In the genomic region with DNA sequence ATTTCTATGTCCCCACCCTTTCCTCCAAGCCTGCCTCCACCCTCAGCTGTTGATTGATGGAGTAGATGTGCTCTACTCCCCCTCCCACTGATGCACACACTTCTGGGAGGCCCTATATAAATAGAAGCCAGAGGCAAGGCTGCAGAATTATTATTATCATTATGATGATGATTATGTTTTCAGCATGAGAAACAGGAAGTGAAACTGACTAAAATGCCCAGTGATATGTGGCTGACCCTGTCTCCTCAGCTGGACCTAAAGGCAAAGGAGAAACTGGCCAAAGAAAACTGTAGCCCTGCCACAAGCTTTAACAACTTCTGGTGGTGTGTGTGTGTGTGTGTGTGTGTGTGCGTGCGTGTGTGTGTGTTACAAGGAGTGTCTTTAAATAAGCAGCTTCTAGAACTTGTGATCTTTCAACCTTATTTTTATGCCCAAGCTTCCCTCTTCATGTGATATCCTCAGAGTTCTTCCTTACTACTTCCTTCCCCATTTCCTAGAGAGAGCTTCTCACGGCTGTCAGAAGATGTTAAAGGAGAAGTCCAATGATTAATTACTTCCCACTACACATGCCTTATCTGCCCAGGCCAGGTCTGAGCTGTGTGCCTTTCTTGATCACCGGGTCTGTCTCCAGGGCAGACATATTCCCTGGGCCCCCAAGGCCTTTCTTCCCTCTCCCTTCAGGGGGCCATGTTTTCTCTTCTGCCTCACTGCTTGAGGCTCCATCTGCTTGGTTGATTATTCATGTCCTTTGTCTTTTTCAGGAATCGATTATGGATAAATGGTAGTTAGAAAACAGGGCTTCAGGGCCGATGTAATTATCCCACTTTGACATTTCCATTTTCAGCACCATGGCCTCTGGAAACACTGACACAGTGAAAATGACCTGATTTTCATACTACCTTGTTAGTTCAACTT, we compare ENCODE assay signal across 9 cellular contexts. TPM values are rescaled to one million over a fixed set of nuclear protein-coding genes. Genes with fewer than 3 reads are reported as not detected.
DNase-seq lines count a peak whose midpoint lies in the region; ATAC-seq and TF ChIP-seq lines count a peak whose summit lies in the region.
"Had no signal": no experiment of that assay in that cellular context is flagged by ENCODE, and none has a peak within 500 bp of the region (broad histone marks: within the 10 kb centered on the region; RNA-seq: fewer than 3 reads in every experiment).

No MANE protein-coding gene starts in this region.

- H3K4me2 ChIP-seq in GM23248 (ENCODE audit: unreplicated experiment) (no peak overlapping the region), OCI-LY3 (ENCODE audit: low read length) (peak overlapping the region; percentile 35; the same call in 1 of the 2 replicates), skeletal muscle satellite cell (ENCODE audit: low read length) (peak overlapping the region; percentile 26)

- no peaks in the 10 kb centered on the region for H3K36me3 ChIP-seq in GM23248 (ENCODE audit: low read depth)
- no peaks in the 10 kb centered on the region for H3K36me3 ChIP-seq in OCI-LY3 (replicated peaks; ENCODE audit: low read depth, low read length)
- H3K36me3 ChIP-seq in heart left ventricle = no peaks in the 10 kb centered on the region
- no peaks in the 10 kb centered on the region for H3K36me3 ChIP-seq in skeletal muscle satellite cell (ENCODE audit: insufficient read depth, low read length)

- H3K9me2 ChIP-seq in GM23248 (ENCODE audit: insufficient read depth) = no peaks in the 10 kb centered on the region

- no peaks in the 10 kb centered on the region for H3K9me3 Mint-ChIP-seq in osteocyte (ENCODE audit: unreplicated experiment)

- no peak overlapping the region for H3K27ac Mint-ChIP-seq in osteocyte (ENCODE audit: unreplicated experiment)
- H3K27ac Mint-ChIP-seq: activated naive CD8-positive, alpha-beta T cell had no signal

- peaks cover 10% of the 10 kb centered on the region for H3F3A ChIP-seq in GM23248 (ENCODE audit: insufficient read depth)

- no peak for DNase-seq in GM23248
- DNase-seq in heart left ventricle = peak in 1 of 5 donors; percentile 36
- DNase-seq in NCI-H82 (lab: John Stamatoyannopoulos, UW) = no peak
- no peak for DNase-seq in activated CD8-positive, alpha-beta memory T cell treated with anti-CD3 and anti-CD28 coated beads, Interleukin-2, amount 50 U/mL, for 48 hours
- no peak for DNase-seq in COR-L47 (lab: John Stamatoyannopoulos, UW)
- no peak for DNase-seq in osteocyte (ENCODE audit: extremely low spot score, unreplicated experiment)

- H4K20me1 ChIP-seq in GM23248 (ENCODE audit: insufficient read depth) = no peaks in the 10 kb centered on the region
- H4K20me1 ChIP-seq in OCI-LY3 (ENCODE audit: insufficient read depth, low read length) = no peaks in the 10 kb centered on the region

- TF ChIP-seq CTCF in OCI-LY3 (IDR thresholded peaks at IDR 0.05; ENCODE audit: low read depth, low read length) = no peak
- TF ChIP-seq CTCF in heart left ventricle (IDR thresholded peaks at IDR 0.05) = no peak
- no peak for TF ChIP-seq CTCF in osteocyte (IDR thresholded peaks at IDR 0.05)

- H3K27ac ChIP-seq in GM23248 (no peak overlapping the region), OCI-LY3 (ENCODE audit: low read length) (no peak overlapping the region), heart left ventricle (peak overlapping the region in 11 of 12 donors; percentile 51 to 86 (median 70))

- 70 to 75% methylated on average over 6 of the region's 6 CpGs for WGBS in GM23248 (ENCODE audit: low coverage in 1 of 2, low lambda C conversion rate in 2 of 2, missing lambda C conversion rate in 2 of 2), 2 experiments
- WGBS in heart left ventricle, 4 donors = 27 to 42% (median 32%) methylated on average over 6 of the region's 6 CpGs

- H3K36me3 Mint-ChIP-seq in osteocyte (ENCODE audit: unreplicated experiment) = no peaks in the 10 kb centered on the region
- H3K36me3 Mint-ChIP-seq: activated naive CD8-positive, alpha-beta T cell had no signal

- no peaks in the 10 kb centered on the region for H3K27me3 ChIP-seq in GM23248 (replicated peaks; ENCODE audit: insufficient read depth)
- peaks cover 20% of the 10 kb centered on the region for H3K27me3 ChIP-seq in OCI-LY3 (ENCODE audit: low read depth, low read length)
- no peaks in the 10 kb centered on the region for H3K27me3 ChIP-seq in heart left ventricle
- peaks cover 2% of the 10 kb centered on the region for H3K27me3 ChIP-seq in skeletal muscle satellite cell (ENCODE audit: control insufficient read depth, insufficient read depth, low read length)

- H3K4me1 ChIP-seq in GM23248 (ENCODE audit: insufficient read depth) (peaks cover 27% of the 10 kb centered on the region), OCI-LY3 (ENCODE audit: low read length) (peaks cover 51% of the 10 kb centered on the region), heart left ventricle (peaks cover 3 to 66% (median 40%) of the 10 kb centered on the region in 12 donors), skeletal muscle satellite cell (ENCODE audit: control insufficient read depth, insufficient read depth, low read length) (peaks cover 32% of the 10 kb centered on the region)

- H3K9ac ChIP-seq in GM23248 (no peak overlapping the region), OCI-LY3 (ENCODE audit: low read length) (no peak overlapping the region), skeletal muscle satellite cell (ENCODE audit: low read depth, low read length) (no peak overlapping the region)

- H2AFZ ChIP-seq in GM23248 = 0 out of 2 replicates have a peak overlapping the region, but pooled peaks have one; percentile 4
- no peak overlapping the region for H2AFZ ChIP-seq in OCI-LY3 (ENCODE audit: low read depth, low read length)

- peaks cover 17% of the 10 kb centered on the region for H3K4me1 Mint-ChIP-seq in osteocyte (ENCODE audit: unreplicated experiment)

- intact Hi-C loops in heart left ventricle (cut with DNase I) = no loop called here

- ATAC-seq in heart left ventricle = peak in 3 of 4 donors; percentile 49 to 65 (median 50)

- in situ Hi-C loops in GM23248 (cut with MboI) = no loop called here

- H3K79me2 ChIP-seq in GM23248 (ENCODE audit: insufficient read depth) (no peaks in the 10 kb centered on the region), OCI-LY3 (ENCODE audit: low read length) (no peaks in the 10 kb centered on the region)

- H3K9me3 ChIP-seq in GM23248 (ENCODE audit: low read depth) (no peaks in the 10 kb centered on the region), OCI-LY3 (ENCODE audit: insufficient read depth, low read length) (no peaks in the 10 kb centered on the region), heart left ventricle (no peaks in the 10 kb centered on the region), skeletal muscle satellite cell (replicated peaks; ENCODE audit: low read length) (no peaks in the 10 kb centered on the region)

- no peak overlapping the region for H3K4me3 Mint-ChIP-seq in osteocyte (ENCODE audit: unreplicated experiment)
- H3K4me3 Mint-ChIP-seq: activated naive CD8-positive, alpha-beta T cell had no signal

- TF ChIP-seq POLR2A in heart left ventricle (IDR thresholded peaks at IDR 0.05) = no peak

- peaks cover 14% of the 10 kb centered on the region for H3K27me3 Mint-ChIP-seq in osteocyte (ENCODE audit: unreplicated experiment)

- H3K4me3 ChIP-seq in GM23248 (no peak overlapping the region), OCI-LY3 (ENCODE audit: low read length) (no peak overlapping the region), heart left ventricle (peak overlapping the region in 1 of 12 donors; percentile 9), skeletal muscle satellite cell (ENCODE audit: low read length) (no peak overlapping the region)

RNA-seq across cellular contexts. Expression of a gene that starts 11.6 kb away (rescaled TPM):
- 50.6 and 63.3 TPM in 2 replicates for total RNA-seq in GM23248 (2014; rRNA removed; shearing (Covaris generic))
- polyA plus RNA-seq in GM23248 (2016; fragmentation: Nextera tagmentation; extraction: Ambion mirVana) (7.5 and 8.8 TPM in 2 replicates), heart left ventricle (100 to 1,000 TPM; 126 to 227 TPM)
- total RNA-seq in heart left ventricle (100 to 1,000 TPM; 163 to 327 (median 223) TPM), osteocyte (62.4 and 67.5 TPM in 2 replicates)
- 20.8 and 29.5 TPM in 2 replicates for total RNA-seq in skeletal muscle satellite cell (2012; rRNA removed)

RNA-seq across cellular contexts. Expression of a gene that starts 37.8 kb away (rescaled TPM):
- 28.8 and 31.5 TPM in 2 replicates for total RNA-seq in GM23248 (2014; rRNA removed; shearing (Covaris generic))
- polyA plus RNA-seq in GM23248 (2016; fragmentation: Nextera tagmentation; extraction: Ambion mirVana) (16.9 and 18.2 TPM in 2 replicates), heart left ventricle (10 to 100 TPM in 1 of 2 donors, 1 to 10 TPM in 1; 6.5 to 26.0 TPM)
- total RNA-seq in heart left ventricle (10 to 100 TPM; 11.2 to 32.5 (median 15.9) TPM), osteocyte (1.7 and 2.1 TPM in 2 replicates)
- total RNA-seq in skeletal muscle satellite cell (2012; rRNA removed) = 21.6 and 38.0 TPM in 2 replicates

Comparison
In these comparisons a context has a peak if more than half of its experiments do, and no peak if none do; other contexts are left out.
1. H3K27ac ChIP-seq: peak in heart left ventricle (11 of 12); none in GM23248 (single experiment) and OCI-LY3 (single experiment).